In genomic region chr2:231382116-231382515, GRCh38 we compare ENCODE assay signal across 23 cellular contexts. TPM values are rescaled to one million over a fixed set of nuclear protein-coding genes. Genes with fewer than 3 reads are reported as not detected.
"Had no signal": no experiment of that assay in that cellular context is flagged by ENCODE, and none has a peak within 500 bp of the region (broad histone marks: within the 10 kb centered on the region; RNA-seq: fewer than 3 reads in every experiment).

No MANE protein-coding gene starts in this region.

- ATAC-seq: naive thymus-derived CD4-positive, alpha-beta T cell; right cardiac atrium had no signal

- H3K4me3 ChIP-seq: ascending aorta, cardiac muscle cell, colonic mucosa, neural progenitor cell, thoracic aorta had no signal

- H3K4me1 ChIP-seq: ascending aorta had no signal

- H3K27ac Mint-ChIP-seq: activated B cell treated with CpG ODN at 0.5 μM for 24 hours; activated naive CD4-positive, alpha-beta T cell treated with anti-CD3 and anti-CD28 coated beads, Interleukin-2, amount 10 ng/mL, durations not matched to agents 7 days and 5 days; activated naive CD8-positive, alpha-beta T cell treated with anti-CD3 and anti-CD28 coated beads, Interleukin-2, amount 10 ng/mL, durations not matched to agents 7 days and 5 days; brain; naive thymus-derived CD4-positive, alpha-beta T cell; neural progenitor cell had no signal

- H3K9me3 ChIP-seq: ascending aorta, colonic mucosa, thoracic aorta had no signal

- H3K36me3 ChIP-seq: ascending aorta, cardiac muscle cell, colonic mucosa, neural progenitor cell, thoracic aorta had no signal

- H3K4me2 ChIP-seq: neural progenitor cell had no signal

- H3K27ac ChIP-seq: ascending aorta, cardiac muscle cell, colonic mucosa, neural progenitor cell, thoracic aorta had no signal

- H3K36me3 Mint-ChIP-seq: activated naive CD8-positive, alpha-beta T cell treated with anti-CD3 and anti-CD28 coated beads, Interleukin-2, amount 10 ng/mL, durations not matched to agents 7 days and 5 days had no signal

- DNase-seq: activated B cell treated with CpG ODN at 0.5 μM for 24 hours; activated gamma-delta T cell; activated naive CD4-positive, alpha-beta T cell treated with anti-CD3 and anti-CD28 coated beads, Interleukin-2, amount 10 ng/mL, durations not matched to agents 7 days and 5 days; activated naive CD8-positive, alpha-beta T cell treated with anti-CD3 and anti-CD28 coated beads, Interleukin-2, amount 10 ng/mL, durations not matched to agents 7 days and 5 days; cerebellar nuclear complex; colonic mucosa; effector CD8-positive, alpha-beta T cell; mammary epithelial cell; naive thymus-derived CD4-positive, alpha-beta T cell; right cardiac atrium; stimulated activated CD4-positive, alpha-beta T cell treated with anti-CD3 and anti-CD28 coated beads, Interleukin-12 subunit alpha, Interleukin-12 subunit beta, amount 100 ng/mL, for 4 hours; stimulated activated CD4-positive, alpha-beta T cell treated with anti-CD3 and anti-CD28 coated beads, Interleukin-4, amount 100 ng/mL, for 1 hour; T-helper 2 cell; trophoblast cell had no signal

- H3K4me3 Mint-ChIP-seq: activated B cell treated with CpG ODN at 0.5 μM for 24 hours; activated naive CD4-positive, alpha-beta T cell treated with anti-CD3 and anti-CD28 coated beads, Interleukin-2, amount 10 ng/mL, durations not matched to agents 7 days and 5 days; activated naive CD8-positive, alpha-beta T cell treated with anti-CD3 and anti-CD28 coated beads, Interleukin-2, amount 10 ng/mL, durations not matched to agents 7 days and 5 days; brain; naive thymus-derived CD4-positive, alpha-beta T cell; neural progenitor cell; stimulated activated naive CD8-positive, alpha-beta T cell treated with anti-CD3 and anti-CD28 coated beads, Interleukin-15, Interleukin-2, amounts not matched to agents 100 ng/mL and 50 ng/mL, for 24 hours had no signal

- H3K9ac ChIP-seq: neural progenitor cell had no signal

- H3K27me3 ChIP-seq: ascending aorta, cardiac muscle cell, colonic mucosa had no signal

- H3K4me1 Mint-ChIP-seq: activated B cell treated with CpG ODN at 0.5 μM for 24 hours; activated naive CD4-positive, alpha-beta T cell treated with anti-CD3 and anti-CD28 coated beads, Interleukin-2, amount 10 ng/mL, durations not matched to agents 7 days and 5 days; activated naive CD8-positive, alpha-beta T cell treated with anti-CD3 and anti-CD28 coated beads, Interleukin-2, amount 10 ng/mL, durations not matched to agents 7 days and 5 days had no signal

- H2AFZ ChIP-seq: neural progenitor cell had no signal

- FAIRE-seq: frontal cortex, islet of Langerhans, urothelium cell line had no signal

- H3K27me3 Mint-ChIP-seq: activated B cell treated with CpG ODN at 0.5 μM for 24 hours; activated naive CD8-positive, alpha-beta T cell treated with anti-CD3 and anti-CD28 coated beads, Interleukin-2, amount 10 ng/mL, durations not matched to agents 7 days and 5 days; brain; stimulated activated naive CD8-positive, alpha-beta T cell treated with anti-CD3 and anti-CD28 coated beads, Interleukin-15, Interleukin-2, amounts not matched to agents 100 ng/mL and 50 ng/mL, for 24 hours had no signal

RNA-seq across cellular contexts. Expression of gene B3GNT7, which starts 13.4 kb away (rescaled TPM):
- polyA plus RNA-seq: naive thymus-derived CD4-positive, alpha-beta T cell had no signal
